ENCODE assay signal across 8 cellular contexts in genomic region chr3:125375950-125376679, GRCh38. TPM values are rescaled to one million over a fixed set of nuclear protein-coding genes. Genes with fewer than 3 reads are reported as not detected.
A peak's percentile ranks its signal among the peaks of the same experiment; 100 is the strongest.
DNase-seq lines count a peak whose midpoint lies in the region; TF ChIP-seq lines count a peak whose summit lies in the region.

No MANE protein-coding gene starts in this region.

- peak; percentile 42 for DNase-seq in EH (ENCODE audit: low read depth)
- no peak for DNase-seq in activated naive CD8-positive, alpha-beta T cell treated with anti-CD3 and anti-CD28 coated beads for 36 hours
- DNase-seq in kidney epithelial cell (ENCODE audit: low read depth) = no peak
- DNase-seq in mucosa of gallbladder (ENCODE audit: low spot score) = no peak
- no peak for DNase-seq in effector CD4-positive, alpha-beta T cell
- no peak for DNase-seq in inferior parietal cortex (ENCODE audit: extremely low spot score)

- peaks cover 20% of the 10 kb centered on the region for H4K20me1 ChIP-seq in Loucy (ENCODE audit: insufficient read depth, low read length, poor library complexity, severe bottlenecking)

- 79% methylated on average over 10 of the region's 10 CpGs for WGBS in thymus

- peak overlapping the region; percentile 96 for H3K27ac ChIP-seq in thymus (ENCODE audit: low read depth)

- H3K36me3 Mint-ChIP-seq in activated naive CD8-positive, alpha-beta T cell treated with anti-CD3 and anti-CD28 coated beads for 36 hours = peaks cover 18% of the 10 kb centered on the region

- H2AFZ ChIP-seq in Loucy (ENCODE audit: low read length) = peak overlapping the region; percentile 94

- H3K9me3 Mint-ChIP-seq in activated naive CD8-positive, alpha-beta T cell treated with anti-CD3 and anti-CD28 coated beads for 36 hours = no peaks in the 10 kb centered on the region

- H3K4me1 Mint-ChIP-seq in activated naive CD8-positive, alpha-beta T cell treated with anti-CD3 and anti-CD28 coated beads for 36 hours = peaks cover 17% of the 10 kb centered on the region

- H3K27ac Mint-ChIP-seq in activated naive CD8-positive, alpha-beta T cell treated with anti-CD3 and anti-CD28 coated beads for 36 hours = peak overlapping the region; percentile 98

- H3K27me3 Mint-ChIP-seq in activated naive CD8-positive, alpha-beta T cell treated with anti-CD3 and anti-CD28 coated beads for 36 hours = no peaks in the 10 kb centered on the region

- peak overlapping the region; percentile 96 for H3K4me3 ChIP-seq in Loucy (ENCODE audit: low read length, poor library complexity, severe bottlenecking)
- H3K4me3 ChIP-seq in kidney epithelial cell (ENCODE audit: low read depth, low read length) = peak overlapping the region; percentile 69
- H3K4me3 ChIP-seq in thymus (ENCODE audit: low read length) = peak overlapping the region; percentile 91

- TF ChIP-seq CTCF in Loucy (conservative IDR thresholded peaks at IDR 0.05; ENCODE audit: low read length) (no peak), kidney epithelial cell (IDR thresholded peaks at IDR 0.05; ENCODE audit: insufficient read depth, low read length, poor library complexity, severe bottlenecking) (no peak)

- peaks cover 44% of the 10 kb centered on the region for H3K79me2 ChIP-seq in Loucy (ENCODE audit: insufficient read depth, low read length)

- H3K36me3 ChIP-seq in Loucy (ENCODE audit: insufficient read depth, low read length) (no peaks in the 10 kb centered on the region), kidney epithelial cell (ENCODE audit: control insufficient read depth, insufficient read depth, low read length) (no peaks in the 10 kb centered on the region), thymus (ENCODE audit: control insufficient read depth, insufficient read depth) (no peaks in the 10 kb centered on the region)

- no peaks in the 10 kb centered on the region for H3K9me2 ChIP-seq in Loucy (replicated peaks; ENCODE audit: low read depth, low read length)

- H3K4me2 ChIP-seq in Loucy (ENCODE audit: low read depth, low read length, poor library complexity, severe bottlenecking) = peak overlapping the region; percentile 94

- H3K27me3 ChIP-seq in Loucy (ENCODE audit: insufficient read depth, low read length, poor library complexity, severe bottlenecking) (no peaks in the 10 kb centered on the region), kidney epithelial cell (ENCODE audit: control insufficient read depth, insufficient read depth, low read length) (no peaks in the 10 kb centered on the region), thymus (ENCODE audit: control insufficient read depth, insufficient read depth) (no peaks in the 10 kb centered on the region)

- no peaks in the 10 kb centered on the region for H3K9me3 ChIP-seq in Loucy (ENCODE audit: insufficient read depth, low read depth, low read length)
- H3K9me3 ChIP-seq in thymus (ENCODE audit: control insufficient read depth) = no peaks in the 10 kb centered on the region

- H3K4me1 ChIP-seq in Loucy (ENCODE audit: insufficient read depth, low read length, poor library complexity, severe bottlenecking) (peaks cover 12% of the 10 kb centered on the region), thymus (ENCODE audit: control insufficient read depth, insufficient read depth, low read length) (peaks cover 14% of the 10 kb centered on the region)

- H3K9ac ChIP-seq in Loucy (ENCODE audit: low read depth, low read length, poor library complexity, severe bottlenecking) = peak overlapping the region; percentile 90

- peak overlapping the region; percentile 95 for H3K4me3 Mint-ChIP-seq in activated naive CD8-positive, alpha-beta T cell treated with anti-CD3 and anti-CD28 coated beads for 36 hours

- H3F3A ChIP-seq in Loucy (ENCODE audit: low read depth) = no peaks in the 10 kb centered on the region

RNA-seq across cellular contexts. Expression of gene ZNF148, which starts 1.0 kb away (rescaled TPM):
- 10 to 100 TPM; 33.8 to 34.3 TPM for total RNA-seq in activated naive CD8-positive, alpha-beta T cell treated with anti-CD3 and anti-CD28 coated beads for 36 hours
- 21.4 and 22.8 TPM in 2 replicates for total RNA-seq in kidney epithelial cell
- 7.6 TPM for polyA plus RNA-seq in thymus
- total RNA-seq in mucosa of gallbladder = 50.4 TPM
